Comparison of ENCODE assay signal across 8 cellular contexts in genomic region chr6:711925-712324, GRCh38. TPM values are rescaled to one million over a fixed set of nuclear protein-coding genes. Genes with fewer than 3 reads are reported as not detected.
DNase-seq lines count a peak whose midpoint lies in the region; ATAC-seq and TF ChIP-seq lines count a peak whose summit lies in the region.

No MANE protein-coding gene starts in this region.

- H3K79me2 ChIP-seq in OCI-LY7 (ENCODE audit: insufficient read depth, low read depth, low read length) (peaks cover 6% of the 10 kb centered on the region; the same call in 1 of the 2 replicates), neural progenitor cell (ENCODE audit: low read depth) (no peaks in the 10 kb centered on the region)

- peaks cover 12% of the 10 kb centered on the region for H3F3A ChIP-seq in neural progenitor cell (ENCODE audit: low read depth)

- peaks cover 0 to 10% (median 0%) of the 10 kb centered on the region in 3 donors for H3K36me3 Mint-ChIP-seq in CD8-positive, alpha-beta memory T cell
- no peaks in the 10 kb centered on the region for H3K36me3 Mint-ChIP-seq in neural progenitor cell

- H3K9me3 Mint-ChIP-seq in CD8-positive, alpha-beta memory T cell: no peaks in the 10 kb centered on the region
- no peaks in the 10 kb centered on the region for H3K9me3 Mint-ChIP-seq in neural progenitor cell

- no peaks in the 10 kb centered on the region for H3K9me2 ChIP-seq in OCI-LY7 (ENCODE audit: insufficient read depth, low read length)

- no TSS peak for BruUV-seq in OCI-LY7 (replicated peaks; lab: Mats Ljungman, UMichigan)

- no peaks in the 10 kb centered on the region for H3K27me3 ChIP-seq in CD8-positive, alpha-beta memory T cell (ENCODE audit: insufficient read depth, low read length, poor library complexity, severe bottlenecking)
- H3K27me3 ChIP-seq in neural progenitor cell: peaks cover 29% of the 10 kb centered on the region

- H2AFZ ChIP-seq in OCI-LY7 (ENCODE audit: low read length) (peak overlapping the region; percentile 100), neural progenitor cell (replicated peaks) (no peak overlapping the region)

- ATAC-seq in GM21737 (IDR thresholded peaks at IDR 0.05; ENCODE audit: unreplicated experiment): no peak

- H3K27me3 Mint-ChIP-seq in CD8-positive, alpha-beta memory T cell: peaks cover 3 to 6% of the 10 kb centered on the region in 2 donors
- H3K27me3 Mint-ChIP-seq in neural progenitor cell (ENCODE audit: insufficient read depth, low read depth): peaks cover 7% of the 10 kb centered on the region

- H3K9ac ChIP-seq in neural progenitor cell: no peak overlapping the region

- H3K4me3 Mint-ChIP-seq in CD8-positive, alpha-beta memory T cell: peak overlapping the region; percentile 97 to 100 (median 99)
- H3K4me3 Mint-ChIP-seq in neural progenitor cell: no peak overlapping the region

- no peaks in the 10 kb centered on the region for H3K9me3 ChIP-seq in CD8-positive, alpha-beta memory T cell (ENCODE audit: low read length)
- H3K9me3 ChIP-seq in OCI-LY7 (ENCODE audit: low read length) (no peaks in the 10 kb centered on the region), neural progenitor cell (ENCODE audit: low read depth) (no peaks in the 10 kb centered on the region)

- H3K4me3 ChIP-seq in CD8-positive, alpha-beta memory T cell (ENCODE audit: low read length): peak overlapping the region; percentile 74
- H3K4me3 ChIP-seq in OCI-LY7 (ENCODE audit: low read depth, low read length, poor library complexity, severe bottlenecking) (peak overlapping the region; percentile 67), neural progenitor cell (no peak overlapping the region)

- no peaks in the 10 kb centered on the region for H4K20me1 ChIP-seq in OCI-LY7 (ENCODE audit: insufficient read depth, low read length)
- H4K20me1 ChIP-seq in neural progenitor cell (ENCODE audit: low read depth): no peaks in the 10 kb centered on the region

- no peak for TF ChIP-seq CTCF in OCI-LY7 (conservative IDR thresholded peaks at IDR 0.05; ENCODE audit: low read length)
- no peak for TF ChIP-seq CTCF in neural progenitor cell (IDR thresholded peaks at IDR 0.05)

- peaks cover 20 to 23% (median 21%) of the 10 kb centered on the region in 3 donors for H3K4me1 Mint-ChIP-seq in CD8-positive, alpha-beta memory T cell
- H3K4me1 Mint-ChIP-seq in neural progenitor cell: peaks cover 13% of the 10 kb centered on the region

- H3K4me2 ChIP-seq in OCI-LY7 (ENCODE audit: low read length) (peak overlapping the region; percentile 94), neural progenitor cell (peak overlapping the region; percentile 88)

- H3K27ac Mint-ChIP-seq in CD8-positive, alpha-beta memory T cell: peak overlapping the region; percentile 92 to 100 (median 99)
- H3K27ac Mint-ChIP-seq in neural progenitor cell: no peak overlapping the region

- intact Hi-C loops in OCI-LY7 (cut with micrococcal nuclease; ENCODE audit: unreplicated experiment): loop anchor here (2.0 to 10.0 kb wide), 2 partner anchors 317 to 531 kb away; partner anchors contain the start of gene IRF4

- no peak for DNase-seq in CD8-positive, alpha-beta memory T cell
- no peak for DNase-seq in OCI-LY7 (ENCODE audit: low spot score)
- DNase-seq in dermis blood vessel endothelial cell: peak; percentile 82
- DNase-seq in neural progenitor cell (ENCODE audit: low spot score): no peak
- DNase-seq in NCI-H146 treated with DMSO at 0.1 percent for 48 hours (lab: John Stamatoyannopoulos, UW; ENCODE audit: unreplicated experiment): no peak
- DNase-seq in GM03348 (ENCODE audit: low spot score): no peak
- DNase-seq in cerebellar nuclear complex (lab: John Stamatoyannopoulos, UW): no peak

- H3K36me3 ChIP-seq in CD8-positive, alpha-beta memory T cell (ENCODE audit: insufficient read depth, low read length): no peaks in the 10 kb centered on the region
- H3K36me3 ChIP-seq in OCI-LY7 (ENCODE audit: insufficient read depth, low read length) (no peaks in the 10 kb centered on the region), neural progenitor cell (no peaks in the 10 kb centered on the region)

- peak overlapping the region; percentile 84 for H3K27ac ChIP-seq in CD8-positive, alpha-beta memory T cell (ENCODE audit: low read depth, low read length)
- H3K27ac ChIP-seq in OCI-LY7 (ENCODE audit: low read depth, low read length, poor library complexity, severe bottlenecking) (peak overlapping the region; percentile 82), neural progenitor cell (no peak overlapping the region)

- peaks cover 10% of the 10 kb centered on the region for H3K4me1 ChIP-seq in CD8-positive, alpha-beta memory T cell (ENCODE audit: insufficient read depth, low read length)
- H3K4me1 ChIP-seq in OCI-LY7 (ENCODE audit: insufficient read depth, low read length, poor library complexity, severe bottlenecking) (peaks cover 36% of the 10 kb centered on the region), neural progenitor cell (peaks cover 10% of the 10 kb centered on the region)

- CTCF ChIA-PET in CD8-positive, alpha-beta memory T cell (lab: Charles Lee): interaction anchor here (2.1 to 2.7 kb wide), 2 partner anchors 10 to 19 kb away, joined by 8 to 14 read pairs; partner anchors contain the start of gene EXOC2
- CTCF ChIA-PET in OCI-LY7 (lab: Charles Lee; ENCODE audit: unreplicated experiment): no interaction called here

- POLR2A ChIA-PET in CD8-positive, alpha-beta memory T cell (lab: Charles Lee): interaction anchor here (2.6 kb wide), 1 partner anchor 19 kb away, joined by 19 read pairs; the partner anchor contains the start of gene EXOC2
- POLR2A ChIA-PET in OCI-LY7 (lab: Charles Lee): interaction anchor here (0.6 to 1.3 kb wide), 8 partner anchors 8 to 317 kb away, joined by 3 to 8 read pairs (median 4); no protein-coding TSS in a partner anchor

RNA-seq across cellular contexts. Expression of gene EXOC2, which starts 19.0 kb away (rescaled TPM):
- 10 to 100 TPM; 43.1 to 44.6 TPM for total RNA-seq in CD8-positive, alpha-beta memory T cell
- polyA plus RNA-seq in CD8-positive, alpha-beta memory T cell: 41.5 TPM
- 16.5 and 22.5 TPM in 2 replicates for total RNA-seq in OCI-LY7 (2014; rRNA removed; shearing (Covaris generic))
- total RNA-seq in OCI-LY7 (2022) (24.8 and 26.4 TPM in 2 replicates), dermis blood vessel endothelial cell (57.3 and 62.9 TPM in 2 replicates), neural progenitor cell (ENCODE audit: low replicate concordance) (37.3 and 46.5 TPM in 2 replicates)

RNA-seq across cellular contexts. Expression of gene HUS1B, which starts 55.0 kb away (rescaled TPM):
- 1 to 10 TPM; 1.1 to 1.2 TPM for total RNA-seq in CD8-positive, alpha-beta memory T cell
- polyA plus RNA-seq in CD8-positive, alpha-beta memory T cell: 0.94 TPM
- 3.1 and 3.8 TPM in 2 replicates for total RNA-seq in OCI-LY7 (2014; rRNA removed; shearing (Covaris generic))
- total RNA-seq in OCI-LY7 (2022) (1.6 and 1.7 TPM in 2 replicates), dermis blood vessel endothelial cell (0.98 and 1.5 TPM in 2 replicates), neural progenitor cell (ENCODE audit: low replicate concordance) (0.43 TPM in 1 of 2 replicates, not detected in the other)
